In the genomic region with DNA sequence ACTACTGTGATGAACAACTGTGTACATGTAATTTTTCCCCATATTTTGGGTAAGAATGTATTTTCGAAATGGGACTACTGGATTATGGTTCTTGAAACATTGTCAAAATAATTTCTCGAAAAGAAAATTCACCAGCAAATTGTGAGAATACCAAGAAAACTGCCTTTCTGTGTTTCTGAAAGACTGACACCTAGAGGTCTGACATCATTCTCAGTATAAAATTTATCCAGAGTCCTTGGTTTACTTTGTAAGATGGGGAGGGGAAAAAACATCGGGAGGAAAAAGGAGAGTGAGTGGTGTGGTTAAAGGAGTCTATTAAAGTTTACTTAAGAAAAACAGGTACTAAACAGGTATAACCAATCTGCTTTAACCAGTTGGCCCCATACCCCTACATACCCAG, we compare ENCODE assay signal across 19 cellular contexts.
A peak's percentile ranks its signal among the peaks of the same experiment; 100 is the strongest.
DNase-seq lines count a peak whose midpoint lies in the region; ATAC-seq and TF ChIP-seq lines count a peak whose summit lies in the region.
"Had no signal": no experiment of that assay in that cellular context is flagged by ENCODE, and none has a peak within 500 bp of the region (broad histone marks: within the 10 kb centered on the region; RNA-seq: fewer than 3 reads in every experiment).

No MANE protein-coding gene starts in this region.

- no peaks in the 10 kb centered on the region for H3K4me1 Mint-ChIP-seq in HFFc6 (ENCODE audit: low read depth)
- H3K4me1 Mint-ChIP-seq: activated B cell treated with CpG ODN at 0.5 μM for 24 hours; activated naive CD8-positive, alpha-beta T cell treated with anti-CD3 and anti-CD28 coated beads, Interleukin-2, amount 50 U/mL, for 24 hours; IgD-negative memory B cell had no signal

- H3K36me3 Mint-ChIP-seq in HFFc6 (ENCODE audit: low read depth), result no peaks in the 10 kb centered on the region
- H3K36me3 Mint-ChIP-seq: IgD-negative memory B cell had no signal

- H3K79me2 ChIP-seq in MM.1S (ENCODE audit: low read length), result no peaks in the 10 kb centered on the region

- no peak for DNase-seq in HFFc6
- DNase-seq in foreskin fibroblast, result peak in 1 of 2 donors; percentile 22
- no peak for DNase-seq in HEK293T (ENCODE audit: extremely low spot score)
- DNase-seq in MM.1S, result no peak
- no peak for DNase-seq in DMS153 (lab: John Stamatoyannopoulos, UW)
- DNase-seq: activated B cell treated with CpG ODN at 0.5 μM for 24 hours; activated CD8-positive, alpha-beta T cell treated with anti-CD3 and anti-CD28 coated beads, Interleukin-2, amount 10 ng/mL, durations not matched to agents 7 days and 5 days; activated naive CD8-positive, alpha-beta T cell treated with anti-CD3 and anti-CD28 coated beads, Interleukin-2, amount 50 U/mL, for 24 hours; central memory CD4-positive, alpha-beta T cell; effector memory CD4-positive, alpha-beta T cell; NCI-H1092 treated with DMSO at 0.1 percent for 48 hours; NCI-H748 treated with DMSO at 0.1 percent for 48 hours; nucleus accumbens; stimulated activated CD4-positive, alpha-beta T cell treated with anti-CD3 and anti-CD28 coated beads, Interleukin-1b, Interleukin-23, amount 100 ng/mL, for 48 hours had no signal

- H3K4me1 ChIP-seq in MM.1S (ENCODE audit: low read length), result no peaks in the 10 kb centered on the region

- H3K4me3 Mint-ChIP-seq in HFFc6, result no peak overlapping the region
- H3K4me3 Mint-ChIP-seq: activated B cell treated with CpG ODN at 0.5 μM for 24 hours; activated CD8-positive, alpha-beta T cell treated with anti-CD3 and anti-CD28 coated beads, Interleukin-2, amount 10 ng/mL, durations not matched to agents 7 days and 5 days; activated naive CD8-positive, alpha-beta T cell treated with anti-CD3 and anti-CD28 coated beads, Interleukin-2, amount 50 U/mL, for 24 hours; IgD-negative memory B cell had no signal

- ATAC-seq in SK-N-SH treated with all-trans-retinoic acid at 6 μM for 48 hours, result peak; percentile 47; the same call in 2 of the 3 replicates
- ATAC-seq in GM18868 (IDR thresholded peaks at IDR 0.05; ENCODE audit: unreplicated experiment), result no peak
- ATAC-seq: activated CD8-positive, alpha-beta T cell treated with anti-CD3 and anti-CD28 coated beads, Interleukin-2, amount 10 ng/mL, durations not matched to agents 7 days and 5 days; activated naive CD8-positive, alpha-beta T cell treated with anti-CD3 and anti-CD28 coated beads, Interleukin-2, amount 50 U/mL, for 24 hours; sciatic nerve had no signal

- H4K20me1 ChIP-seq in MM.1S (ENCODE audit: insufficient read depth, low read length), result no peaks in the 10 kb centered on the region

- H3K9me2 ChIP-seq in MM.1S (replicated peaks; ENCODE audit: insufficient read depth, low read length), result no peaks in the 10 kb centered on the region

- TF ChIP-seq CTCF in 22Rv1 (IDR thresholded peaks at IDR 0.05), result peak; percentile 42
- peak; percentile 53; the same call in 1 of the 2 replicates for TF ChIP-seq CTCF in HFFc6 (IDR thresholded peaks at IDR 0.05)
- peak; percentile 23 for TF ChIP-seq CTCF in foreskin fibroblast (IDR thresholded peaks at IDR 0.05; ENCODE audit: low read depth, low read length)
- TF ChIP-seq CTCF in MM.1S (IDR thresholded peaks at IDR 0.05; ENCODE audit: low read length), result no peak

- no peak overlapping the region for H3K9ac ChIP-seq in MM.1S (ENCODE audit: low read length)

- CTCF ChIA-PET in HEK293T (lab: Yijun Ruan, JAX), result interaction anchor here (0.9 kb wide), 1 partner anchor 10 kb away, joined by 3 read pairs; no protein-coding TSS in a partner anchor

- H3K27me3 Mint-ChIP-seq in HFFc6 (ENCODE audit: insufficient read depth), result peaks cover 11% of the 10 kb centered on the region
- H3K27me3 Mint-ChIP-seq: activated B cell treated with CpG ODN at 0.5 μM for 24 hours, IgD-negative memory B cell had no signal

- no peaks in the 10 kb centered on the region for H3F3A ChIP-seq in MM.1S (ENCODE audit: insufficient read depth, low read length)

- H3K36me3 ChIP-seq in MM.1S (replicated peaks; ENCODE audit: insufficient read depth, low read length), result no peaks in the 10 kb centered on the region

- H3K27me3 ChIP-seq in MM.1S (replicated peaks; ENCODE audit: insufficient read depth, low read length), result no peaks in the 10 kb centered on the region

- H3K9me3 ChIP-seq in MM.1S (replicated peaks; ENCODE audit: insufficient read depth, low read length), result no peaks in the 10 kb centered on the region

- POLR2A ChIA-PET in HEK293T (lab: Yijun Ruan, JAX), result interaction anchor here (0.5 kb wide), 1 partner anchor 8 kb away, joined by 3 read pairs; no protein-coding TSS in a partner anchor

- H3K27ac ChIP-seq in 22Rv1, result no peak overlapping the region
- no peak overlapping the region for H3K27ac ChIP-seq in MM.1S (ENCODE audit: low read length)

- H3K9me3 Mint-ChIP-seq in HFFc6, result no peaks in the 10 kb centered on the region
- H3K9me3 Mint-ChIP-seq: activated B cell treated with CpG ODN at 0.5 μM for 24 hours; activated naive CD8-positive, alpha-beta T cell treated with anti-CD3 and anti-CD28 coated beads, Interleukin-2, amount 50 U/mL, for 24 hours; IgD-negative memory B cell had no signal

- no peak overlapping the region for H3K27ac Mint-ChIP-seq in HFFc6
- H3K27ac Mint-ChIP-seq: activated B cell treated with CpG ODN at 0.5 μM for 24 hours; activated CD8-positive, alpha-beta T cell treated with anti-CD3 and anti-CD28 coated beads, Interleukin-2, amount 10 ng/mL, durations not matched to agents 7 days and 5 days; activated naive CD8-positive, alpha-beta T cell treated with anti-CD3 and anti-CD28 coated beads, Interleukin-2, amount 50 U/mL, for 24 hours; IgD-negative memory B cell had no signal

- no peak overlapping the region for H3K4me2 ChIP-seq in MM.1S (ENCODE audit: low read depth, low read length)

- H3K4me3 ChIP-seq in foreskin fibroblast (ENCODE audit: low read depth in 1 of 2, low read length in 2 of 2), result no peak overlapping the region
- no peak overlapping the region for H3K4me3 ChIP-seq in MM.1S (ENCODE audit: low read length)

- H2AFZ ChIP-seq in MM.1S (ENCODE audit: low read length), result no peak overlapping the region

TF ChIP-seq in SK-N-SH treated with all-trans-retinoic acid at 6 μM for 48 hours, 23 proteins besides CTCF, POLR2A, EP300 and RAD21 (continues in another document):
- TF ChIP-seq ZC3H10 (CRISPR knock-in tag; IDR thresholded peaks at IDR 0.05) (no peak), ARNTL (CRISPR knock-in tag; IDR thresholded peaks at IDR 0.05; ENCODE audit: borderline replicate concordance, low read depth) (no peak), RARB (CRISPR knock-in tag; IDR thresholded peaks at IDR 0.05) (no peak), CSDC2 (CRISPR knock-in tag; IDR thresholded peaks at IDR 0.05) (no peak), ESRRG (CRISPR knock-in tag; IDR thresholded peaks at IDR 0.05) (no peak), ZNF70 (CRISPR knock-in tag; IDR thresholded peaks at IDR 0.05) (no peak)
- TF ChIP-seq, protein P1, sequence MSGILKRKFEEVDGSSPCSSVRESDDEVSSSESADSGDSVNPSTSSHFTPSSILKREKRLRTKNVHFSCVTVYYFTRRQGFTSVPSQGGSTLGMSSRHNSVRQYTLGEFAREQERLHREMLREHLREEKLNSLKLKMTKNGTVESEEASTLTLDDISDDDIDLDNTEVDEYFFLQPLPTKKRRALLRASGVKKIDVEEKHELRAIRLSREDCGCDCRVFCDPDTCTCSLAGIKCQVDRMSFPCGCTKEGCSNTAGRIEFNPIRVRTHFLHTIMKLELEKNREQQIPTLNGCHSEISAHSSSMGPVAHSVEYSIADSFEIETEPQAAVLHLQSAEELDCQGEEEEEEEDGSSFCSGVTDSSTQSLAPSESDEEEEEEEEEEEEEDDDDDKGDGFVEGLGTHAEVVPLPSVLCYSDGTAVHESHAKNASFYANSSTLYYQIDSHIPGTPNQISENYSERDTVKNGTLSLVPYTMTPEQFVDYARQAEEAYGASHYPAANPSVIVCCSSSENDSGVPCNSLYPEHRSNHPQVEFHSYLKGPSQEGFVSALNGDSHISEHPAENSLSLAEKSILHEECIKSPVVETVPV (CRISPR knock-in tag; IDR thresholded peaks at IDR 0.05), result no peak

TF ChIP-seq in HEK293T, 16 proteins besides CTCF, POLR2A, EP300 and RAD21:
- TF ChIP-seq, protein P2, sequence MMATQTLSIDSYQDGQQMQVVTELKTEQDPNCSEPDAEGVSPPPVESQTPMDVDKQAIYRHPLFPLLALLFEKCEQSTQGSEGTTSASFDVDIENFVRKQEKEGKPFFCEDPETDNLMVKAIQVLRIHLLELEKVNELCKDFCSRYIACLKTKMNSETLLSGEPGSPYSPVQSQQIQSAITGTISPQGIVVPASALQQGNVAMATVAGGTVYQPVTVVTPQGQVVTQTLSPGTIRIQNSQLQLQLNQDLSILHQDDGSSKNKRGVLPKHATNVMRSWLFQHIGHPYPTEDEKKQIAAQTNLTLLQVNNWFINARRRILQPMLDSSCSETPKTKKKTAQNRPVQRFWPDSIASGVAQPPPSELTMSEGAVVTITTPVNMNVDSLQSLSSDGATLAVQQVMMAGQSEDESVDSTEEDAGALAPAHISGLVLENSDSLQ (IDR thresholded peaks at IDR 0.05), result no peak
- TF ChIP-seq ARNT (IDR thresholded peaks at IDR 0.05), result no peak
- TF ChIP-seq NFRKB (IDR thresholded peaks at IDR 0.05), result no peak
- no peak for TF ChIP-seq TARDBP (IDR thresholded peaks at IDR 0.05)
- no peak for TF ChIP-seq FOXK2 (IDR thresholded peaks at IDR 0.05)
- no peak for TF ChIP-seq FOXA1 (IDR thresholded peaks at IDR 0.05)
- TF ChIP-seq L3MBTL2 (conservative IDR thresholded peaks at IDR 0.05), result no peak
- TF ChIP-seq ELF4 (IDR thresholded peaks at IDR 0.05), result no peak
- TF ChIP-seq ZNF384 (IDR thresholded peaks at IDR 0.05), result no peak
- no peak for TF ChIP-seq HDGF (IDR thresholded peaks at IDR 0.05; ENCODE audit: borderline replicate concordance)
- TF ChIP-seq SUZ12 (IDR thresholded peaks at IDR 0.05), result no peak
- no peak for TF ChIP-seq LEF1 (IDR thresholded peaks at IDR 0.05; ENCODE audit: borderline replicate concordance)
- TF ChIP-seq CTBP1 (IDR thresholded peaks at IDR 0.05; ENCODE audit: borderline replicate concordance), result no peak
- TF ChIP-seq SP1 (IDR thresholded peaks at IDR 0.05), result no peak
TF ChIP-seq in HEK293T: peak in this region for 0.
